Comparison of ENCODE assay signal across 19 cellular contexts in the genomic region with DNA sequence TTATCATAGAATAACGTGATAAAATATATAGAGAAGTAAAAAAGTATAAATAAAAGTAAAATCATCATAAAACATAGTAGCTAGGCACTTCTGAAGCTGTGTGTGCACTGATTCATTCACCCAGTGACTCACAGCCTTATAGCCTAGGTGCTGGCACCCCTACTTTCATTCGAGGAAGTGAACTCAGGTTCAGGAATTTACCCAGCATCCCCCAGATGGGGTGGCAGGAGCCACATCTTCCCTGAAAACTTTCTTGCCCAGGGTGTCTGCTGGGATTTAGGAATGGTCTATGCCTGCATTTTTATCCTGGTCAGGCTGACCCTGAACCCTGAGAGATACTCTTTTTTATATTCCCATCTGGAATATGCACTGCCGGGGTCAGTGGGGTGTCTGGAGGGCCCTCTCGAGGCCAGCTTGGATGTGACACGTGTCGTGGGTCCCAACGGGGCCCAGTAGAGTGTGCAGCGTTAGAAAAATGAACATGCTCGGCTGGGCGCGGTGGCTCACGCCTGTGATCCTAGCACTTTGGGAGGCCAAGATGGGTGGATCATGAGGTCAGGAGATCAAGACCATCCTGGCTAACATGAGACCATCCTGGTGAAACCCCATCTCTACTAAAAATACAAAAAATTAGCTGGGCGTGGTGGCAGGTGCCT. TPM values are rescaled to one million over a fixed set of nuclear protein-coding genes. Genes with fewer than 3 reads are reported as not detected.
A peak's percentile ranks its signal among the peaks of the same experiment; 100 is the strongest.
DNase-seq lines count a peak whose midpoint lies in the region; ATAC-seq and TF ChIP-seq lines count a peak whose summit lies in the region.
"Had no signal": no experiment of that assay in that cellular context is flagged by ENCODE, and none has a peak within 500 bp of the region (broad histone marks: within the 10 kb centered on the region; RNA-seq: fewer than 3 reads in every experiment).

No MANE protein-coding gene starts in this region.

- H3K4me3 ChIP-seq in Panc1 (ENCODE audit: low read depth in 2 of 2, low read length in 2 of 2), result no peak overlapping the region
- H3K4me3 ChIP-seq in epithelial cell of esophagus (ENCODE audit: low read length), result no peak overlapping the region
- H3K4me3 ChIP-seq: lung, ovary had no signal

- H3K4me1 ChIP-seq in Panc1 (ENCODE audit: control insufficient read depth, insufficient read depth, low read length), result peaks cover 5% of the 10 kb centered on the region; the same call in 1 of the 2 replicates
- H3K4me1 ChIP-seq: Caco-2 had no signal

- H3K9me3 ChIP-seq in Panc1 (ENCODE audit: control insufficient read depth, insufficient read depth, low read depth, low read length), result no peaks in the 10 kb centered on the region
- H3K9me3 ChIP-seq: Caco-2, ovary had no signal

- intact Hi-C loops in Panc1 (cut with micrococcal nuclease; ENCODE audit: unreplicated experiment), result no loop called here

- POLR2A ChIA-PET in Panc1 (lab: Charles Lee), result no interaction called here

- no peaks in the 10 kb centered on the region for H3K36me3 ChIP-seq in Panc1 (ENCODE audit: control insufficient read depth, insufficient read depth, low read length)
- H3K36me3 ChIP-seq: ovary had no signal

- peak; percentile 81 for DNase-seq in GM03348 (ENCODE audit: low spot score)
- DNase-seq in Panc1 (ENCODE audit: low read depth, low spot score), result peak; percentile 22
- peak; percentile 91 for DNase-seq in epithelial cell of esophagus (ENCODE audit: low read depth)
- no peak for DNase-seq in omental fat pad (ENCODE audit: low spot score)
- DNase-seq in NCI-H2227 treated with DMSO at 0.1 percent for 48 hours (lab: John Stamatoyannopoulos, UW), result no peak
- DNase-seq in NCI-H524 (lab: John Stamatoyannopoulos, UW), result no peak
- no peak for DNase-seq in NCI-H2081 treated with DMSO at 0.1 percent for 48 hours (lab: John Stamatoyannopoulos, UW)
- DNase-seq in NCI-H1105 treated with DMSO at 0.1 percent for 48 hours (lab: John Stamatoyannopoulos, UW), result no peak
- DNase-seq: activated B cell treated with CpG ODN at 0.5 μM for 24 hours; activated T-cell treated with anti-CD3 and anti-CD28 coated beads, Interleukin-2, amount 50 U/mL, for 72 hours; Caco-2; glutamatergic neuron; MM.1S; NCI-H446; ovary; Right ventricle myocardium superior; stimulated activated CD4-positive, alpha-beta T cell treated with anti-CD3 and anti-CD28 coated beads, Interleukin-2, amount 100 ng/mL, for 24 hours had no signal

- no peaks in the 10 kb centered on the region for H3K27me3 ChIP-seq in Panc1 (ENCODE audit: control insufficient read depth, insufficient read depth, low read length)
- H3K27me3 ChIP-seq: ovary had no signal

- CTCF ChIA-PET in Panc1 (lab: Charles Lee), result no interaction called here

- ATAC-seq in Panc1 (no peak; the same call in 1 of the 2 replicates), omental fat pad (ENCODE audit: low FRiP score) (peak; percentile 53)
- ATAC-seq: stimulated activated memory B cell treated with anti-CD40 and anti-IgM and Interleukin-4, amounts not matched to agents 10 μg/mL and 1 μg/mL and 100 μg/mL, for 72 hours had no signal

- BruUV-seq in Panc1 (replicated peaks; lab: Mats Ljungman, UMichigan), result no TSS peak

- TF ChIP-seq CTCF in Panc1 (IDR thresholded peaks at IDR 0.05), result no peak
- no peak for TF ChIP-seq CTCF in epithelial cell of esophagus (IDR thresholded peaks at IDR 0.05; ENCODE audit: insufficient read depth, low read depth, low read length, missing control alignments)
- no peak for TF ChIP-seq CTCF in omental fat pad (IDR thresholded peaks at IDR 0.05)

- in situ Hi-C loops in Panc1 (cut with HindIII; ENCODE audit: low pct_unique_long_range_greater_than_20kb, low sequenced_read_pairs), result no loop called here

- no peak overlapping the region for H3K27ac ChIP-seq in Panc1 (ENCODE audit: low read length)
- H3K27ac ChIP-seq: ovary had no signal

RNA-seq across cellular contexts. Expression of a gene that starts 45.1 kb away (rescaled TPM):
- total RNA-seq in Panc1 (2021; ENCODE audit: unreplicated experiment), result 0.26 TPM
- polyA plus RNA-seq in Panc1 (2012; ENCODE audit: insufficient read length), result 0.18 TPM
- 1 to 10 TPM in 1 of 4 donors, under 1 TPM in 3; 0.19 to 1.3 (median 0.54) TPM for total RNA-seq in omental fat pad
- total RNA-seq: activated B cell treated with CpG ODN at 0.5 μM for 24 hours; activated T-cell treated with anti-CD3 and anti-CD28 coated beads, Interleukin-2, amount 50 U/mL, for 72 hours; Caco-2 had no signal

Comparison
In these comparisons a context has a peak if more than half of its experiments do, and no peak if none do; other contexts are left out.
1. DNase-seq: peak in GM03348 (single experiment), Panc1 (single experiment) and epithelial cell of esophagus (single experiment); none in omental fat pad (single experiment), NCI-H2227 treated with DMSO at 0.1 percent for 48 hours (single experiment), NCI-H524 (0 of 2), NCI-H2081 treated with DMSO at 0.1 percent for 48 hours (single experiment) and NCI-H1105 treated with DMSO at 0.1 percent for 48 hours (single experiment).